Comparison of ENCODE assay signal across 22 cellular contexts in the genomic region with DNA sequence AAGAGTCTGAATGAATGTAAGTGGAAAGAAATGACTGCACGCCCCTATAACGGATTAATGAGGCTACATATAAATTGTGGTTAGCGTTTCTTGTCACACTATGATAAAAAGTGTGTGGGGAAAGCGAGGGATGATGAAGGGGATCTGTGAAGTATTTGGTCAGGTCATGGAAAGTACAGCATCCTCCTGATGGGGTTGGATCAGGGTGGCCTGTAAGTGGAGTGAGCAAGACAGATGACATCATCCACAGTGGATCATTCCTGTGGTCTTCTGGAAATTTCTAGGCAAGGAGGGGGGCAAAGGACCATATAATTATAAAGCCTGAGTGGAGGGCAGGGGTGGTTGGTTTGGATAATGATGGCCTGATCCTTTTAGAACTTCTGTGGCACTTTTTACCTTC.
A peak's percentile ranks its signal among the peaks of the same experiment; 100 is the strongest.
DNase-seq lines count a peak whose midpoint lies in the region; ATAC-seq, FAIRE-seq and TF ChIP-seq lines count a peak whose summit lies in the region.
"Had no signal": no experiment of that assay in that cellular context is flagged by ENCODE, and none has a peak within 500 bp of the region (broad histone marks: within the 10 kb centered on the region; RNA-seq: fewer than 3 reads in every experiment).

No MANE protein-coding gene starts in this region.

- in situ Hi-C loops in brain microvascular endothelial cell (cut with HindIII; ENCODE audit: low pct_ligation_motif_present, low sequenced_read_pairs): no loop called here

- H3K27ac Mint-ChIP-seq in activated CD8-positive, alpha-beta T cell treated with anti-CD3 and anti-CD28 coated beads, Interleukin-2, amount 10 ng/mL, durations not matched to agents 7 days and 5 days: no peak overlapping the region
- H3K27ac Mint-ChIP-seq: activated naive CD4-positive, alpha-beta T cell treated with anti-CD3 and anti-CD28 coated beads, Interleukin-2, amount 50 U/mL, for 24 hours; activated T-cell treated with anti-CD3 and anti-CD28 coated beads, Interleukin-2, amount 50 U/mL, for 24 hours; naive B cell; stimulated activated naive CD8-positive, alpha-beta T cell treated with anti-CD3 and anti-CD28 coated beads, Interleukin-15, Interleukin-2, amounts not matched to agents 100 ng/mL and 50 ng/mL, for 24 hours had no signal

- intact Hi-C loops in left lung (cut with DNase I): no loop called here

- peaks cover 3% of the 10 kb centered on the region for H3K9me3 Mint-ChIP-seq in activated CD8-positive, alpha-beta T cell treated with anti-CD3 and anti-CD28 coated beads, Interleukin-2, amount 10 ng/mL, durations not matched to agents 7 days and 5 days (ENCODE audit: insufficient read depth)
- H3K9me3 Mint-ChIP-seq: activated naive CD4-positive, alpha-beta T cell treated with anti-CD3 and anti-CD28 coated beads, Interleukin-2, amount 50 U/mL, for 24 hours; stimulated activated naive CD8-positive, alpha-beta T cell treated with anti-CD3 and anti-CD28 coated beads, Interleukin-15, Interleukin-2, amounts not matched to agents 100 ng/mL and 50 ng/mL, for 24 hours had no signal

- DNase-seq in AG08396 (ENCODE audit: low spot score) (peak; percentile 65), HTR-8/SVneo (ENCODE audit: insufficient read length, low spot score) (no peak), brain microvascular endothelial cell (peak; percentile 85), left lung (no peak)
- DNase-seq in activated CD8-positive, alpha-beta T cell treated with anti-CD3 and anti-CD28 coated beads, Interleukin-2, amount 10 ng/mL, durations not matched to agents 7 days and 5 days: no peak
- DNase-seq in activated CD8-positive, alpha-beta memory T cell treated with anti-CD3 and anti-CD28 coated beads, Interleukin-2, amount 50 U/mL, for 48 hours: no peak
- DNase-seq: activated CD4-positive, alpha-beta T cell treated with anti-CD3 and anti-CD28 coated beads, Interleukin-2, amount 50 U/mL, for 1 hour; activated T-cell treated with anti-CD3 and anti-CD28 coated beads, Interleukin-2, amount 50 U/mL, for 24 hours; AML-193; Calu3; caudate nucleus; effector memory CD4-positive, alpha-beta T cell; GDM1; H7; naive B cell; NCI-H1694 treated with DMSO at 0.1 percent for 48 hours; NCI-H510A treated with DMSO at 0.1 percent for 48 hours; stimulated activated CD4-positive, alpha-beta T cell treated with anti-CD3 and anti-CD28 coated beads, Interleukin-12 subunit alpha, Interleukin-12 subunit beta, amount 100 ng/mL, for 4 hours had no signal

- no peaks in the 10 kb centered on the region for H3K4me1 ChIP-seq in left lung

- H3K27ac ChIP-seq in brain microvascular endothelial cell: peak overlapping the region; percentile 97
- H3K27ac ChIP-seq in left lung: no peak overlapping the region

- H3K36me3 ChIP-seq in brain microvascular endothelial cell (replicated peaks): no peaks in the 10 kb centered on the region
- H3K36me3 ChIP-seq in left lung: no peaks in the 10 kb centered on the region

- no peaks in the 10 kb centered on the region for H3K4me1 Mint-ChIP-seq in activated CD8-positive, alpha-beta T cell treated with anti-CD3 and anti-CD28 coated beads, Interleukin-2, amount 10 ng/mL, durations not matched to agents 7 days and 5 days (ENCODE audit: low read depth)
- H3K4me1 Mint-ChIP-seq: activated naive CD4-positive, alpha-beta T cell treated with anti-CD3 and anti-CD28 coated beads, Interleukin-2, amount 50 U/mL, for 24 hours; naive B cell had no signal

- H3K36me3 Mint-ChIP-seq in activated CD8-positive, alpha-beta T cell treated with anti-CD3 and anti-CD28 coated beads, Interleukin-2, amount 10 ng/mL, durations not matched to agents 7 days and 5 days (ENCODE audit: low read depth): no peaks in the 10 kb centered on the region
- H3K36me3 Mint-ChIP-seq: activated naive CD4-positive, alpha-beta T cell treated with anti-CD3 and anti-CD28 coated beads, Interleukin-2, amount 50 U/mL, for 24 hours; naive B cell had no signal

- no peaks in the 10 kb centered on the region for H3K9me3 ChIP-seq in left lung

- CTCF ChIA-PET in activated CD8-positive, alpha-beta T cell treated with anti-CD3 and anti-CD28 coated beads, Interleukin-2, amount 10 ng/mL, durations not matched to agents 7 days and 5 days (lab: Charles Lee): no interaction called here

- H3K27me3 ChIP-seq in brain microvascular endothelial cell (replicated peaks) (no peaks in the 10 kb centered on the region), left lung (no peaks in the 10 kb centered on the region)

- no peaks in the 10 kb centered on the region for H3K27me3 Mint-ChIP-seq in activated CD8-positive, alpha-beta T cell treated with anti-CD3 and anti-CD28 coated beads, Interleukin-2, amount 10 ng/mL, durations not matched to agents 7 days and 5 days (ENCODE audit: low read depth)
- H3K27me3 Mint-ChIP-seq: activated naive CD4-positive, alpha-beta T cell treated with anti-CD3 and anti-CD28 coated beads, Interleukin-2, amount 50 U/mL, for 24 hours; activated T-cell treated with anti-CD3 and anti-CD28 coated beads, Interleukin-2, amount 50 U/mL, for 24 hours; naive B cell; stimulated activated naive CD8-positive, alpha-beta T cell treated with anti-CD3 and anti-CD28 coated beads, Interleukin-15, Interleukin-2, amounts not matched to agents 100 ng/mL and 50 ng/mL, for 24 hours had no signal

- ATAC-seq in left lung: peak; percentile 66
- no peak for ATAC-seq in GM19467 (IDR thresholded peaks at IDR 0.05; ENCODE audit: unreplicated experiment)
- ATAC-seq in activated CD8-positive, alpha-beta T cell treated with anti-CD3 and anti-CD28 coated beads, Interleukin-2, amount 10 ng/mL, durations not matched to agents 7 days and 5 days: no peak
- no peak for ATAC-seq in HG03439 (IDR thresholded peaks at IDR 0.05; ENCODE audit: unreplicated experiment)

- FAIRE-seq in HTR-8/SVneo (lab: Jason Lieb, UNC): peak; percentile 49

- no peak overlapping the region for H3K4me3 ChIP-seq in brain microvascular endothelial cell (ENCODE audit: low read depth, low read length)
- H3K4me3 ChIP-seq in left lung: no peak overlapping the region

- POLR2A ChIA-PET in activated CD8-positive, alpha-beta T cell treated with anti-CD3 and anti-CD28 coated beads, Interleukin-2, amount 10 ng/mL, durations not matched to agents 7 days and 5 days (lab: Charles Lee): no interaction called here

- H3K4me3 Mint-ChIP-seq in activated CD8-positive, alpha-beta T cell treated with anti-CD3 and anti-CD28 coated beads, Interleukin-2, amount 10 ng/mL, durations not matched to agents 7 days and 5 days: no peak overlapping the region
- H3K4me3 Mint-ChIP-seq: activated naive CD4-positive, alpha-beta T cell treated with anti-CD3 and anti-CD28 coated beads, Interleukin-2, amount 50 U/mL, for 24 hours; activated T-cell treated with anti-CD3 and anti-CD28 coated beads, Interleukin-2, amount 50 U/mL, for 24 hours; naive B cell; stimulated activated naive CD8-positive, alpha-beta T cell treated with anti-CD3 and anti-CD28 coated beads, Interleukin-15, Interleukin-2, amounts not matched to agents 100 ng/mL and 50 ng/mL, for 24 hours had no signal

- TF ChIP-seq CTCF in brain microvascular endothelial cell (IDR thresholded peaks at IDR 0.05; ENCODE audit: low read depth, low read length, missing control alignments): no peak
- TF ChIP-seq CTCF in left lung (IDR thresholded peaks at IDR 0.05): no peak

Comparison
In these comparisons a context has a peak if more than half of its experiments do, and no peak if none do; other contexts are left out.
1. DNase-seq: peak in AG08396 (single experiment) and brain microvascular endothelial cell (single experiment); none in HTR-8/SVneo (single experiment), left lung (0 of 2), activated CD8-positive, alpha-beta T cell treated with anti-CD3 and anti-CD28 coated beads, Interleukin-2, amount 10 ng/mL, durations not matched to agents 7 days and 5 days (single experiment) and activated CD8-positive, alpha-beta memory T cell treated with anti-CD3 and anti-CD28 coated beads, Interleukin-2, amount 50 U/mL, for 48 hours (single experiment).